In genomic region chr14:86532219-86532618, GRCh38 we compare ENCODE assay signal across 20 cellular contexts.
DNase-seq lines count a peak whose midpoint lies in the region; ATAC-seq and TF ChIP-seq lines count a peak whose summit lies in the region.
"Had no signal": no experiment of that assay in that cellular context is flagged by ENCODE, and none has a peak within 500 bp of the region (broad histone marks: within the 10 kb centered on the region; RNA-seq: fewer than 3 reads in every experiment).

No MANE protein-coding gene starts in this region.

- H3K27me3 Mint-ChIP-seq in stimulated activated memory B cell treated with anti-CD40 and anti-IgM and Interleukin-4, amounts not matched to agents 10 μg/mL and 1 μg/mL and 100 μg/mL, for 72 hours: no peaks in the 10 kb centered on the region
- H3K27me3 Mint-ChIP-seq in WTC11 (ENCODE audit: low read depth): no peaks in the 10 kb centered on the region
- H3K27me3 Mint-ChIP-seq: brain; naive thymus-derived CD8-positive, alpha-beta T cell had no signal

- H2BK12ac ChIP-seq in mesenchymal stem cell (ENCODE audit: low read length in 2 of 2): no peak overlapping the region

- H3K14ac ChIP-seq in mesenchymal stem cell (ENCODE audit: low read length in 2 of 2): no peak overlapping the region

- H3K4me1 Mint-ChIP-seq in stimulated activated memory B cell treated with anti-CD40 and anti-IgM and Interleukin-4, amounts not matched to agents 10 μg/mL and 1 μg/mL and 100 μg/mL, for 72 hours: no peaks in the 10 kb centered on the region
- H3K4me1 Mint-ChIP-seq in WTC11: no peaks in the 10 kb centered on the region
- H3K4me1 Mint-ChIP-seq: brain; naive thymus-derived CD8-positive, alpha-beta T cell had no signal

- H3K18ac ChIP-seq in mesenchymal stem cell (ENCODE audit: low read depth in 1 of 2, low read length in 2 of 2): peak overlapping the region in 1 of 2 experiments; percentile 43

- no peak overlapping the region for H2BK5ac ChIP-seq in mesenchymal stem cell (ENCODE audit: low read depth, low read length, poor library complexity, severe bottlenecking)

- no peak for TF ChIP-seq CTCF in WTC11 (IDR thresholded peaks at IDR 0.05)

- DNase-seq in DMS79 treated with DMSO at 0.1 percent for 48 hours (lab: John Stamatoyannopoulos, UW) (peak; percentile 18), NCI-H1092 (lab: John Stamatoyannopoulos, UW) (peak; percentile 9), astrocyte of the hippocampus (ENCODE audit: low read depth, low spot score) (peak; percentile 16), mesenchymal stem cell (no peak), WTC11 (ENCODE audit: low spot score) (no peak), COLO668 (lab: John Stamatoyannopoulos, UW; ENCODE audit: unreplicated experiment) (no peak)
- DNase-seq: activated CD4-positive, alpha-beta T cell treated with anti-CD3 and anti-CD28 coated beads for 1 hour; activated naive CD4-positive, alpha-beta T cell; Calu3; esophagus squamous epithelium; hypothalamus; naive thymus-derived CD8-positive, alpha-beta T cell; NCI-H146; NCI-H524; psoas muscle had no signal

- peak overlapping the region; percentile 49 for H4K8ac ChIP-seq in mesenchymal stem cell (ENCODE audit: low read length)

- no peaks in the 10 kb centered on the region for H3K36me3 Mint-ChIP-seq in stimulated activated memory B cell treated with anti-CD40 and anti-IgM and Interleukin-4, amounts not matched to agents 10 μg/mL and 1 μg/mL and 100 μg/mL, for 72 hours
- H3K36me3 Mint-ChIP-seq in WTC11: no peaks in the 10 kb centered on the region
- H3K36me3 Mint-ChIP-seq: brain; naive thymus-derived CD8-positive, alpha-beta T cell had no signal

- no peak overlapping the region for H4K91ac ChIP-seq in mesenchymal stem cell (ENCODE audit: low read length)

- H3K4me1 ChIP-seq in mesenchymal stem cell (ENCODE audit: control insufficient read depth, insufficient read depth, low read depth, low read length): peaks cover 4% of the 10 kb centered on the region
- H3K4me1 ChIP-seq: esophagus squamous epithelium, psoas muscle, vagina had no signal

- ATAC-seq in stimulated activated memory B cell treated with anti-CD40 and anti-IgM and Interleukin-4, amounts not matched to agents 10 μg/mL and 1 μg/mL and 100 μg/mL, for 72 hours: no peak
- ATAC-seq in HG03280 (IDR thresholded peaks at IDR 0.05; ENCODE audit: unreplicated experiment): no peak
- ATAC-seq in WTC11: no peak
- ATAC-seq: naive thymus-derived CD8-positive, alpha-beta T cell; psoas muscle had no signal

- no peak overlapping the region for H3K4ac ChIP-seq in mesenchymal stem cell (ENCODE audit: low read depth in 1 of 2, low read length in 2 of 2)

- H2BK120ac ChIP-seq in mesenchymal stem cell (ENCODE audit: low read depth, low read length): no peak overlapping the region

- H3K9me3 Mint-ChIP-seq in stimulated activated memory B cell treated with anti-CD40 and anti-IgM and Interleukin-4, amounts not matched to agents 10 μg/mL and 1 μg/mL and 100 μg/mL, for 72 hours: peaks cover 3% of the 10 kb centered on the region
- H3K9me3 Mint-ChIP-seq in WTC11: no peaks in the 10 kb centered on the region

- H3K4me3 ChIP-seq in mesenchymal stem cell (ENCODE audit: insufficient read depth in 1 of 2, low read depth in 1 of 2, low read length in 2 of 2): no peak overlapping the region
- H3K4me3 ChIP-seq: esophagus squamous epithelium, psoas muscle, vagina had no signal

- no peak overlapping the region for H3K27ac Mint-ChIP-seq in stimulated activated memory B cell treated with anti-CD40 and anti-IgM and Interleukin-4, amounts not matched to agents 10 μg/mL and 1 μg/mL and 100 μg/mL, for 72 hours
- no peak overlapping the region for H3K27ac Mint-ChIP-seq in WTC11
- H3K27ac Mint-ChIP-seq: brain; naive thymus-derived CD8-positive, alpha-beta T cell had no signal

- no peak overlapping the region for H3K4me2 ChIP-seq in mesenchymal stem cell (ENCODE audit: low read length, poor library complexity, severe bottlenecking)

- no peak overlapping the region for H2BK15ac ChIP-seq in mesenchymal stem cell (ENCODE audit: low read depth, poor library complexity, severe bottlenecking)

- no peaks in the 10 kb centered on the region for H3K27me3 ChIP-seq in mesenchymal stem cell (ENCODE audit: control insufficient read depth in 1 of 2, insufficient read depth in 1 of 2, low read length in 2 of 2)
- H3K27me3 ChIP-seq: esophagus squamous epithelium, vagina had no signal

- no peak overlapping the region for H2AK5ac ChIP-seq in mesenchymal stem cell (ENCODE audit: low read length, severe bottlenecking)

- H2AFZ ChIP-seq in mesenchymal stem cell (ENCODE audit: low read depth, low read length): no peak overlapping the region

- POLR2A ChIA-PET in WTC11 (lab: Charles Lee): no interaction called here

- H3K36me3 ChIP-seq in mesenchymal stem cell (ENCODE audit: control insufficient read depth in 1 of 2, insufficient read depth in 2 of 2, low read depth in 1 of 2, low read length in 2 of 2): no peaks in the 10 kb centered on the region
- H3K36me3 ChIP-seq: esophagus squamous epithelium, vagina had no signal

- H3K27ac ChIP-seq in mesenchymal stem cell (ENCODE audit: low read length, poor library complexity, severe bottlenecking): no peak overlapping the region
- H3K27ac ChIP-seq: esophagus squamous epithelium, HL-60, psoas muscle, vagina had no signal

- H3K23ac ChIP-seq in mesenchymal stem cell (ENCODE audit: low read length in 2 of 2): peak overlapping the region in 1 of 2 experiments; percentile 48

- H3K9me3 ChIP-seq in mesenchymal stem cell (ENCODE audit: control insufficient read depth, low read length): no peaks in the 10 kb centered on the region
- H3K9me3 ChIP-seq: psoas muscle, vagina had no signal

- no peak overlapping the region for H3K9ac ChIP-seq in mesenchymal stem cell (ENCODE audit: low read length)

- CTCF ChIA-PET in WTC11 (lab: Charles Lee): no interaction called here

- H3K79me1 ChIP-seq in mesenchymal stem cell (replicated peaks; ENCODE audit: low read length, poor library complexity, severe bottlenecking): no peaks in the 10 kb centered on the region

- no peak overlapping the region for H3K4me3 Mint-ChIP-seq in stimulated activated memory B cell treated with anti-CD40 and anti-IgM and Interleukin-4, amounts not matched to agents 10 μg/mL and 1 μg/mL and 100 μg/mL, for 72 hours
- no peak overlapping the region for H3K4me3 Mint-ChIP-seq in WTC11
- H3K4me3 Mint-ChIP-seq: brain; naive thymus-derived CD8-positive, alpha-beta T cell had no signal

TF ChIP-seq in WTC11, 78 proteins besides CTCF, POLR2A, EP300 and RAD21 (continues in another document):
- TF ChIP-seq JUN (CRISPR knock-in tag; IDR thresholded peaks at IDR 0.05): no peak
- no peak for TF ChIP-seq CREM (CRISPR knock-in tag; IDR thresholded peaks at IDR 0.05)
- TF ChIP-seq MXD4 (CRISPR knock-in tag; IDR thresholded peaks at IDR 0.05; ENCODE audit: borderline replicate concordance): no peak
- no peak for TF ChIP-seq PRDM15 (CRISPR knock-in tag; IDR thresholded peaks at IDR 0.05)
- no peak for TF ChIP-seq NFATC4 (CRISPR knock-in tag; IDR thresholded peaks at IDR 0.05)
- no peak for TF ChIP-seq SP1 (CRISPR knock-in tag; conservative IDR thresholded peaks at IDR 0.05)
- no peak for TF ChIP-seq ZBTB21 (CRISPR knock-in tag; IDR thresholded peaks at IDR 0.05; ENCODE audit: borderline replicate concordance)

Comparison
In these comparisons a context has a peak if more than half of its experiments do, and no peak if none do; other contexts are left out.
1. DNase-seq: peak in DMS79 treated with DMSO at 0.1 percent for 48 hours (single experiment), NCI-H1092 (single experiment) and astrocyte of the hippocampus (single experiment); none in mesenchymal stem cell (single experiment), WTC11 (single experiment) and COLO668 (single experiment).